ENCODE assay signal across 1 cellular context in the genomic region with DNA sequence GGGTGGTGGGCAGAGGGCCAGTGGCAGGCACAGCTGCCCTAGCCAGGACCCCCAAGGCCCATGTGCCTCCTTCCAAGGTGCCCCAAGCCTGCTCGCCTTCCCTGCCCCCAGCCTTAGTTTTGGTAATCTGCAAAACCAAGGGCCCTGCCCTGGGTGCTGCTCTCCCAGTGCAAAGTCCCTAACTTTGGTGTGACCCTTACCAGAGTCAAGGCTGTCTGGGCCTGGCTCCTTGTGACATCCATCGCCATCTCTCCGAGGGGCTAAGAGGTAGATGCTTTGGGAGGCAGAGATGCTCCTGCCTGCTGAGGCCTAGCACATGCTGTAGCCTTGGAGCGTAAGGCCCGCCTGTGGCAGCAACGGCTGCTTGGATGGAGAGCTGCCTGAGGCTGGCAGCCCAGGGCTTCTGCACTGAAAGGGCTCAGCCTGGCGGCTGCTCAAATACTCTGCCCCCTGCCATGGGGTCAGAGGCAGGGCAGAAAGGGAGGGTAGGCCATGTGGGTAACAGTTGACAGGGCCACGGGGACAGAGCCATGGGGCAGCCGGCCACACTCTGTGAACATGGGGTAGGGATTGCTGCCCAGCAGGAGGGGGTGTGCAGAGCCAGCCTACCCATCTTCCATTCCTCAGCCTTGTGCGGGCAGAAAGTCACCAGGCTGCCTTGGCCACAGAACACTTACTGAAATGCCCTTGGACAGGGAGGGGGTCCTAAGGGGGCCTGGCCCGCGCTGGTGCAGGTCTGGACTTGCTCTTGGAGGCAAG.
TF ChIP-seq lines count a peak whose summit lies in the region.

No MANE protein-coding gene starts in this region.

TF ChIP-seq in IMR-90, 13 proteins besides CTCF, POLR2A, EP300 and RAD21:
- TF ChIP-seq CEBPB (IDR thresholded peaks at IDR 0.05; ENCODE audit: low read depth, low read length) = no peak
- no peak for TF ChIP-seq BHLHE40 (IDR thresholded peaks at IDR 0.05; ENCODE audit: low read depth, low read length)
- no peak for TF ChIP-seq NFE2L2 (IDR thresholded peaks at IDR 0.05; ENCODE audit: low read depth, low read length)
- TF ChIP-seq CHD1 (IDR thresholded peaks at IDR 0.05; ENCODE audit: low read depth, low read length) = no peak
- TF ChIP-seq, protein P1, sequence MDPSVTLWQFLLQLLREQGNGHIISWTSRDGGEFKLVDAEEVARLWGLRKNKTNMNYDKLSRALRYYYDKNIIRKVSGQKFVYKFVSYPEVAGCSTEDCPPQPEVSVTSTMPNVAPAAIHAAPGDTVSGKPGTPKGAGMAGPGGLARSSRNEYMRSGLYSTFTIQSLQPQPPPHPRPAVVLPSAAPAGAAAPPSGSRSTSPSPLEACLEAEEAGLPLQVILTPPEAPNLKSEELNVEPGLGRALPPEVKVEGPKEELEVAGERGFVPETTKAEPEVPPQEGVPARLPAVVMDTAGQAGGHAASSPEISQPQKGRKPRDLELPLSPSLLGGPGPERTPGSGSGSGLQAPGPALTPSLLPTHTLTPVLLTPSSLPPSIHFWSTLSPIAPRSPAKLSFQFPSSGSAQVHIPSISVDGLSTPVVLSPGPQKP (IDR thresholded peaks at IDR 0.05; ENCODE audit: borderline replicate concordance, low read depth, low read length) = no peak
- TF ChIP-seq, protein P2, sequence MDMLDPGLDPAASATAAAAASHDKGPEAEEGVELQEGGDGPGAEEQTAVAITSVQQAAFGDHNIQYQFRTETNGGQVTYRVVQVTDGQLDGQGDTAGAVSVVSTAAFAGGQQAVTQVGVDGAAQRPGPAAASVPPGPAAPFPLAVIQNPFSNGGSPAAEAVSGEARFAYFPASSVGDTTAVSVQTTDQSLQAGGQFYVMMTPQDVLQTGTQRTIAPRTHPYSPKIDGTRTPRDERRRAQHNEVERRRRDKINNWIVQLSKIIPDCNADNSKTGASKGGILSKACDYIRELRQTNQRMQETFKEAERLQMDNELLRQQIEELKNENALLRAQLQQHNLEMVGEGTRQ (IDR thresholded peaks at IDR 0.05; ENCODE audit: low read depth, low read length) = no peak
- no peak for TF ChIP-seq MAFK (IDR thresholded peaks at IDR 0.05; ENCODE audit: low read depth, low read length)
- no peak for TF ChIP-seq RCOR1 (IDR thresholded peaks at IDR 0.05; ENCODE audit: insufficient replicate concordance, low read length)
- no peak for TF ChIP-seq SMC3 (IDR thresholded peaks at IDR 0.05; ENCODE audit: low read depth, low read length)
- no peak for TF ChIP-seq FOS (IDR thresholded peaks at IDR 0.05; ENCODE audit: low read depth, low read length)
- no peak for TF ChIP-seq MXI1 (IDR thresholded peaks at IDR 0.05; ENCODE audit: borderline replicate concordance, low read depth, low read length)
- no peak for TF ChIP-seq RFX5 (IDR thresholded peaks at IDR 0.05; ENCODE audit: low read depth, low read length)
- no peak for TF ChIP-seq MAZ (IDR thresholded peaks at IDR 0.05; ENCODE audit: borderline replicate concordance, low read depth, low read length)
